21 cellular contexts compared by ENCODE assay signal in genomic region chr13:111095031-111095840, GRCh38. TPM values are rescaled to one million over a fixed set of nuclear protein-coding genes. Genes with fewer than 3 reads are reported as not detected.
A peak's percentile ranks its signal among the peaks of the same experiment; 100 is the strongest.
DNase-seq lines count a peak whose midpoint lies in the region; ATAC-seq, FAIRE-seq and TF ChIP-seq lines count a peak whose summit lies in the region.
"Had no signal": no experiment of that assay in that cellular context is flagged by ENCODE, and none has a peak within 500 bp of the region (broad histone marks: within the 10 kb centered on the region; RNA-seq: fewer than 3 reads in every experiment).

No MANE protein-coding gene starts in this region.

- no peak overlapping the region for H3K4me2 ChIP-seq in HepG2 (ENCODE audit: low read depth, low read length)
- H3K4me2 ChIP-seq: BLaER1 treated with 17β-estradiol and CSF1 and Interleukin-3, amounts not matched to agents 10 nM and 100 nM had no signal

- no TSS peak for BruUV-seq in HepG2 (replicated peaks; lab: Mats Ljungman, UMichigan)

- no peak overlapping the region for H3K4me3 ChIP-seq in H7 (ENCODE audit: insufficient read depth, low read depth, low read length)
- H3K4me3 ChIP-seq in HepG2 (replicated peaks in 1 of 3; ENCODE audit: insufficient read depth in 1 of 3, low read depth in 2 of 3, low read length in 3 of 3): no peak overlapping the region
- no peak overlapping the region for H3K4me3 ChIP-seq in MG63
- H3K4me3 ChIP-seq: BLaER1 treated with 17β-estradiol and CSF1 and Interleukin-3, amounts not matched to agents 10 nM and 100 nM; breast epithelium; SJSA1 had no signal

- no peak for TF ChIP-seq CTCF in HepG2 (CRISPR knock-in tag; IDR thresholded peaks at IDR 0.05)

- H4K20me1 ChIP-seq in HepG2 (ENCODE audit: insufficient read depth, low read length): no peaks in the 10 kb centered on the region
- H4K20me1 ChIP-seq: BLaER1 treated with 17β-estradiol and CSF1 and Interleukin-3, amounts not matched to agents 10 nM and 100 nM had no signal

- H3K36me3 ChIP-seq in H7 (replicated peaks; ENCODE audit: control insufficient read depth, insufficient read depth, low read length) (no peaks in the 10 kb centered on the region), HepG2 (replicated peaks in 1 of 2; ENCODE audit: control insufficient read depth in 1 of 2, insufficient read depth in 2 of 2, low read length in 2 of 2) (no peaks in the 10 kb centered on the region), MG63 (no peaks in the 10 kb centered on the region)
- H3K36me3 ChIP-seq: BLaER1 treated with 17β-estradiol and CSF1 and Interleukin-3, amounts not matched to agents 10 nM and 100 nM; breast epithelium; SJSA1; WERI-Rb-1 had no signal

- POLR2A ChIA-PET in HepG2 (lab: Yijun Ruan, JAX): no interaction called here

- DNase-seq in DMS79 (lab: John Stamatoyannopoulos, UW): peak; percentile 88
- peak; percentile 43 for DNase-seq in H7
- DNase-seq in NCI-H345 treated with DMSO at 0.1 percent for 48 hours (lab: John Stamatoyannopoulos, UW; ENCODE audit: unreplicated experiment): peak; percentile 62
- no peak for DNase-seq in HepG2 (ENCODE audit: low spot score)
- no peak for DNase-seq in T-helper 2 cell
- DNase-seq in MG63: no peak
- no peak for DNase-seq in NCI-H2081 (lab: John Stamatoyannopoulos, UW)
- DNase-seq: activated CD4-positive, alpha-beta T cell treated with anti-CD3 and anti-CD28 coated beads for 4 hours; COR-L47; immature natural killer cell; left colon; NCI-H1930; NCI-H446 treated with DMSO at 0.1 percent for 48 hours; stimulated activated CD4-positive, alpha-beta T cell treated with anti-CD3 and anti-CD28 coated beads, Interleukin-15, amount 100 ng/mL, for 24 hours; stimulated activated CD4-positive, alpha-beta T cell treated with anti-CD3 and anti-CD28 coated beads, Interleukin-4, amount 100 ng/mL, for 4 hours; T1000; WERI-Rb-1 had no signal

- CTCF ChIA-PET in HepG2 (lab: Yijun Ruan, JAX; ENCODE audit: low intra/inter-chr PET ratio, low total read pairs): no interaction called here

- H3K27ac ChIP-seq in HepG2 (ENCODE audit: extremely low read length, insufficient read depth, low read length): no peak overlapping the region
- H3K27ac ChIP-seq: BLaER1 treated with 17β-estradiol and CSF1 and Interleukin-3, amounts not matched to agents 10 nM and 100 nM; breast epithelium; SJSA1; WERI-Rb-1 had no signal

- TF ChIP-seq RAD21 in HepG2 (CRISPR knock-in tag; IDR thresholded peaks at IDR 0.05): no peak

- TF ChIP-seq POLR2A in HepG2 (IDR thresholded peaks at IDR 0.05; ENCODE audit: insufficient read depth in 1 of 2, low read depth in 2 of 2, low read length in 2 of 2): no peak

- TF ChIP-seq EP300 in HepG2 (IDR thresholded peaks at IDR 0.05; ENCODE audit: low read depth in 2 of 2, low read length in 2 of 2) (no peak), HepG2 (CRISPR knock-in tag; IDR thresholded peaks at IDR 0.05; ENCODE audit: borderline replicate concordance) (no peak)

- ATAC-seq in HepG2: peak; percentile 26; the same call in 2 of the 3 replicates
- ATAC-seq: left colon had no signal

- FAIRE-seq in HepG2 (lab: Jason Lieb, UNC): no peak
- FAIRE-seq: RCC 7860 had no signal

- in situ Hi-C loops in HepG2 (cut with HindIII; ENCODE audit: extremely low pct_ligation_motif_present, low pct_unique_long_range_greater_than_20kb): no loop called here

- 24% methylated on average over 25 of the region's 30 CpGs for WGBS in HepG2 (ENCODE audit: low lambda C conversion rate)

- intact Hi-C loops in HepG2 (cut with micrococcal nuclease; ENCODE audit: unreplicated experiment): no loop called here

- no peak overlapping the region for H2AFZ ChIP-seq in HepG2 (ENCODE audit: low read length)

- H3K9me3 ChIP-seq in HepG2 (ENCODE audit: low read length): no peaks in the 10 kb centered on the region
- H3K9me3 ChIP-seq in MG63: no peaks in the 10 kb centered on the region
- H3K9me3 ChIP-seq: breast epithelium, SJSA1 had no signal

- no peaks in the 10 kb centered on the region for H3K4me1 ChIP-seq in HepG2 (ENCODE audit: insufficient read depth, low read length)
- H3K4me1 ChIP-seq: BLaER1 treated with 17β-estradiol and CSF1 and Interleukin-3, amounts not matched to agents 10 nM and 100 nM; breast epithelium; SJSA1 had no signal

- H3K27me3 ChIP-seq in H7 (ENCODE audit: control insufficient read depth, insufficient read depth, low read length): no peaks in the 10 kb centered on the region; the same call in 1 of the 2 replicates
- peaks cover 8 to 59% of the 10 kb centered on the region in 2 experiments for H3K27me3 ChIP-seq in HepG2 (ENCODE audit: control insufficient read depth in 1 of 2, insufficient read depth in 2 of 2, low read length in 2 of 2)
- peaks cover 32% of the 10 kb centered on the region for H3K27me3 ChIP-seq in MG63
- H3K27me3 ChIP-seq: BLaER1 treated with 17β-estradiol and CSF1 and Interleukin-3, amounts not matched to agents 10 nM and 100 nM had no signal

- no peak overlapping the region for H3K9ac ChIP-seq in HepG2 (ENCODE audit: insufficient read depth, low read depth, low read length)
- H3K9ac ChIP-seq: BLaER1 treated with 17β-estradiol and CSF1 and Interleukin-3, amounts not matched to agents 10 nM and 100 nM had no signal

- H3K79me2 ChIP-seq in HepG2 (ENCODE audit: insufficient read depth, low read length): no peaks in the 10 kb centered on the region

TF ChIP-seq in HepG2, 621 proteins besides CTCF, POLR2A, EP300 and RAD21:
- TF ChIP-seq FIP1L1 (IDR thresholded peaks at IDR 0.05; ENCODE audit: borderline replicate concordance, insufficient read depth, low read depth, low read length) (no peak), MYC (CRISPR knock-in tag; IDR thresholded peaks at IDR 0.05; ENCODE audit: borderline replicate concordance) (no peak), MEIS1 (CRISPR knock-in tag; IDR thresholded peaks at IDR 0.05; ENCODE audit: borderline replicate concordance) (no peak), GZF1 (CRISPR knock-in tag; IDR thresholded peaks at IDR 0.05) (no peak), ZNF20 (CRISPR knock-in tag; IDR thresholded peaks at IDR 0.05) (no peak)
- TF ChIP-seq, protein P1, sequence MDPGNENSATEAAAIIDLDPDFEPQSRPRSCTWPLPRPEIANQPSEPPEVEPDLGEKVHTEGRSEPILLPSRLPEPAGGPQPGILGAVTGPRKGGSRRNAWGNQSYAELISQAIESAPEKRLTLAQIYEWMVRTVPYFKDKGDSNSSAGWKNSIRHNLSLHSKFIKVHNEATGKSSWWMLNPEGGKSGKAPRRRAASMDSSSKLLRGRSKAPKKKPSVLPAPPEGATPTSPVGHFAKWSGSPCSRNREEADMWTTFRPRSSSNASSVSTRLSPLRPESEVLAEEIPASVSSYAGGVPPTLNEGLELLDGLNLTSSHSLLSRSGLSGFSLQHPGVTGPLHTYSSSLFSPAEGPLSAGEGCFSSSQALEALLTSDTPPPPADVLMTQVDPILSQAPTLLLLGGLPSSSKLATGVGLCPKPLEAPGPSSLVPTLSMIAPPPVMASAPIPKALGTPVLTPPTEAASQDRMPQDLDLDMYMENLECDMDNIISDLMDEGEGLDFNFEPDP (CRISPR knock-in tag; conservative IDR thresholded peaks at IDR 0.05): no peak
- TF ChIP-seq, protein P2, sequence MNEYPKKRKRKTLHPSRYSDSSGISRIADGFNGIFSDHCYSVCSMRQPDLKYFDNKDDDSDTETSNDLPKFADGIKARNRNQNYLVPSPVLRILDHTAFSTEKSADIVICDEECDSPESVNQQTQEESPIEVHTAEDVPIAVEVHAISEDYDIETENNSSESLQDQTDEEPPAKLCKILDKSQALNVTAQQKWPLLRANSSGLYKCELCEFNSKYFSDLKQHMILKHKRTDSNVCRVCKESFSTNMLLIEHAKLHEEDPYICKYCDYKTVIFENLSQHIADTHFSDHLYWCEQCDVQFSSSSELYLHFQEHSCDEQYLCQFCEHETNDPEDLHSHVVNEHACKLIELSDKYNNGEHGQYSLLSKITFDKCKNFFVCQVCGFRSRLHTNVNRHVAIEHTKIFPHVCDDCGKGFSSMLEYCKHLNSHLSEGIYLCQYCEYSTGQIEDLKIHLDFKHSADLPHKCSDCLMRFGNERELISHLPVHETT (CRISPR knock-in tag; conservative IDR thresholded peaks at IDR 0.05): no peak

RNA-seq across cellular contexts. Expression of gene ARHGEF7, which starts 19.9 kb away (rescaled TPM):
- 20.8 and 31.6 TPM in 2 replicates for total RNA-seq in H7 (2014; rRNA removed; shearing (Covaris generic))
- total RNA-seq in HepG2 (2016; rRNA removed; fragmentation: Illumina TruSeq; extraction: Trizol): 15.7 and 16.1 TPM in 2 replicates
- 11.5 and 12.3 TPM in 2 replicates for total RNA-seq in HepG2 (2016; cell fraction: cytosol; rRNA removed; fragmentation: Illumina TruSeq; extraction: Trizol; ENCODE audit: low read depth)
- total RNA-seq in HepG2 (2016; cell fraction: insoluble cytoplasmic fraction; rRNA removed; fragmentation: Illumina TruSeq; extraction: Trizol): 13.7 and 16.6 TPM in 2 replicates
- 9.3 and 9.6 TPM in 2 replicates for total RNA-seq in HepG2 (2016; cell fraction: membrane; rRNA removed; fragmentation: Illumina TruSeq; extraction: Trizol)
- 45.3 and 48.2 TPM in 2 replicates for total RNA-seq in HepG2 (2016; cell fraction: nucleus; rRNA removed; fragmentation: Illumina TruSeq; extraction: Trizol)
- 22.0 and 22.3 TPM in 2 replicates for polyA plus RNA-seq in HepG2 (2011; rRNA removed)
- polyA plus RNA-seq in HepG2 (2011; cell fraction: cytosol; rRNA removed): 9.0 and 10.2 TPM in 2 replicates
- 110 and 141 TPM in 2 replicates for polyA plus RNA-seq in HepG2 (2011; cell fraction: nucleus; rRNA removed)
- polyA plus RNA-seq in HepG2 (2012): 21.5 and 24.1 TPM in 2 replicates
- 0.69 and 0.98 TPM in 2 replicates for polyA plus RNA-seq in HepG2 (2016; cell fraction: cytosol; fragmentation: Illumina TruSeq; extraction: Trizol; ENCODE audit: low read depth)
- polyA plus RNA-seq in HepG2 (2016; cell fraction: insoluble cytoplasmic fraction; fragmentation: Illumina TruSeq; extraction: Trizol; ENCODE audit: low read depth): 13.3 and 17.2 TPM in 2 replicates
- 2.7 and 3.1 TPM in 2 replicates for polyA plus RNA-seq in HepG2 (2016; cell fraction: membrane; fragmentation: Illumina TruSeq; extraction: Trizol; ENCODE audit: low read depth)
- 47.5 and 52.5 TPM in 2 replicates for polyA plus RNA-seq in HepG2 (2016; cell fraction: nucleus; fragmentation: Illumina TruSeq; extraction: Trizol; ENCODE audit: insufficient read depth, low read depth)
- 26.0 and 29.1 TPM in 2 replicates for polyA minus RNA-seq in HepG2 (2011; rRNA and poly(A)+ RNA removed; ENCODE audit: low replicate concordance)
- polyA minus RNA-seq in HepG2 (2011; cell fraction: cytosol; rRNA and poly(A)+ RNA removed): 9.2 and 12.9 TPM in 2 replicates
- 117 and 128 TPM in 2 replicates for polyA minus RNA-seq in HepG2 (2011; cell fraction: nucleus; rRNA and poly(A)+ RNA removed)
- 9.7 and 11.4 TPM in 2 replicates for total RNA-seq in MG63 (2014; rRNA removed; shearing (Covaris generic); ENCODE audit: low replicate concordance)

Comparison
In these comparisons a context has a peak if more than half of its experiments do, and no peak if none do; other contexts are left out.
1. DNase-seq: peak in DMS79 (single experiment), H7 (single experiment) and NCI-H345 treated with DMSO at 0.1 percent for 48 hours (single experiment); none in HepG2 (single experiment), T-helper 2 cell (0 of 5), MG63 (single experiment) and NCI-H2081 (0 of 2).